10 cellular contexts compared by ENCODE assay signal in the genomic region with DNA sequence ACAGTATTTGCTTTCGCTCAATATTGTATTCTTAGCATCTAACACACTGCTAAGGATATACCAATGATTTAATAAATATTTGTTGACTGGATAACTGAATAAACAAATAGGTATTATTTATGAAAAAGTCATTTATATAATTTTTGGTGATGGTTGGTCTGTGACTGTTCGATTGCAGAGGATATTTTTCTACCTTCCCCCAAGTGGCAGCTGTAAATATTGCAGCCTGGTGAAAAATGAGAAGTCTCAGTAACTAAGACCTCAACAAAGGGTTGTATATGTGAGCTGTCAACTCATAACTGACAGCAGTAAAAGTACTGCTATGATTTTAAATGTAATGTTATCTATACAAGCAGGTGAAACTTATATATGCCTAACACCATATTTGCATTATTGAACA. TPM values are rescaled to one million over a fixed set of nuclear protein-coding genes. Genes with fewer than 3 reads are reported as not detected.
A peak's percentile ranks its signal among the peaks of the same experiment; 100 is the strongest.
DNase-seq lines count a peak whose midpoint lies in the region; ATAC-seq and TF ChIP-seq lines count a peak whose summit lies in the region.
"Had no signal": no experiment of that assay in that cellular context is flagged by ENCODE, and none has a peak within 500 bp of the region (broad histone marks: within the 10 kb centered on the region; RNA-seq: fewer than 3 reads in every experiment).

No MANE protein-coding gene starts in this region.

- no peaks in the 10 kb centered on the region for H3K9me2 ChIP-seq in Karpas-422 (replicated peaks; ENCODE audit: insufficient read depth, low read length)

- H3K79me2 ChIP-seq in Karpas-422 (ENCODE audit: low read length): no peaks in the 10 kb centered on the region

- POLR2A ChIA-PET in MCF 10A (lab: Yijun Ruan, JAX): no interaction called here

- H3K9me3 ChIP-seq in breast epithelium (no peaks in the 10 kb centered on the region), Karpas-422 (ENCODE audit: low read length) (no peaks in the 10 kb centered on the region), tibial nerve (no peaks in the 10 kb centered on the region)
- H3K9me3 ChIP-seq: Caco-2 had no signal

- no peak for ATAC-seq in HG03196 (IDR thresholded peaks at IDR 0.05; ENCODE audit: unreplicated experiment)

- H3K27me3 Mint-ChIP-seq in MCF 10A (ENCODE audit: insufficient read depth, unreplicated experiment): peaks cover 50% of the 10 kb centered on the region
- no peaks in the 10 kb centered on the region for H3K27me3 Mint-ChIP-seq in endothelial cell (ENCODE audit: unreplicated experiment)
- H3K27me3 Mint-ChIP-seq: activated naive CD4-positive, alpha-beta T cell treated with anti-CD3 and anti-CD28 coated beads, Interleukin-2, amount 50 U/mL, for 24 hours had no signal

- H3K36me3 Mint-ChIP-seq in MCF 10A (ENCODE audit: insufficient read depth, unreplicated experiment): no peaks in the 10 kb centered on the region
- no peaks in the 10 kb centered on the region for H3K36me3 Mint-ChIP-seq in endothelial cell (ENCODE audit: low read depth, unreplicated experiment)
- H3K36me3 Mint-ChIP-seq: activated naive CD4-positive, alpha-beta T cell treated with anti-CD3 and anti-CD28 coated beads, Interleukin-2, amount 50 U/mL, for 24 hours had no signal

- H3K36me3 ChIP-seq in breast epithelium (no peaks in the 10 kb centered on the region), Karpas-422 (ENCODE audit: insufficient read depth, low read length) (no peaks in the 10 kb centered on the region), tibial nerve (no peaks in the 10 kb centered on the region)

- TF ChIP-seq CTCF in MCF 10A (IDR thresholded peaks at IDR 0.05; ENCODE audit: unreplicated experiment) (peak; percentile 38), breast epithelium (IDR thresholded peaks at IDR 0.05) (peak in 1 of 3 donors; percentile 15), endothelial cell (IDR thresholded peaks at IDR 0.05; ENCODE audit: unreplicated experiment) (peak; percentile 59), tibial nerve (IDR thresholded peaks at IDR 0.05) (peak in 3 of 5 experiments; percentile 23 to 52 (median 33))

- TF ChIP-seq EP300 in tibial nerve (IDR thresholded peaks at IDR 0.05): no peak

- no peak overlapping the region for H2AFZ ChIP-seq in Karpas-422 (ENCODE audit: low read length)

- H3K27me3 ChIP-seq in breast epithelium (peaks cover 0 to 37% of the 10 kb centered on the region in 2 donors), Karpas-422 (ENCODE audit: low read length) (no peaks in the 10 kb centered on the region), tibial nerve (peaks cover 0 to 15% of the 10 kb centered on the region in 2 donors)

- no peak overlapping the region for H3K27ac ChIP-seq in breast epithelium
- no peak overlapping the region for H3K27ac ChIP-seq in Karpas-422 (ENCODE audit: low read length)
- no peak overlapping the region for H3K27ac ChIP-seq in tibial nerve

- CTCF ChIA-PET in MCF 10A (lab: Yijun Ruan, JAX): interaction anchor here (0.6 to 1.4 kb wide), 5 partner anchors 8 to 338 kb away, joined by 3 read pairs; no protein-coding TSS in a partner anchor

- intact Hi-C loops in MCF 10A (cut with micrococcal nuclease): no loop called here
- intact Hi-C loops in breast epithelium (cut with DNase I; ENCODE audit: low total_unique reads): no loop called here

- no peak overlapping the region for H3K4me3 Mint-ChIP-seq in MCF 10A (ENCODE audit: unreplicated experiment)
- H3K4me3 Mint-ChIP-seq in endothelial cell (ENCODE audit: unreplicated experiment): no peak overlapping the region
- H3K4me3 Mint-ChIP-seq: activated naive CD4-positive, alpha-beta T cell treated with anti-CD3 and anti-CD28 coated beads, Interleukin-2, amount 50 U/mL, for 24 hours had no signal

- WGBS in tibial nerve, 2 donors: 55 to 69% methylated on average over 2 of the region's 2 CpGs

- no TSS peak for BruUV-seq in MCF 10A (replicated peaks; lab: Mats Ljungman, UMichigan)

- H3K9ac ChIP-seq in Karpas-422 (ENCODE audit: low read length): no peak overlapping the region

- no peak overlapping the region for H3K4me3 ChIP-seq in breast epithelium
- H3K4me3 ChIP-seq in Karpas-422 (ENCODE audit: low read length): no peak overlapping the region
- no peak overlapping the region for H3K4me3 ChIP-seq in tibial nerve

- H3K4me1 Mint-ChIP-seq in MCF 10A (ENCODE audit: insufficient read depth, unreplicated experiment) (peaks cover 6% of the 10 kb centered on the region), endothelial cell (ENCODE audit: unreplicated experiment) (no peaks in the 10 kb centered on the region)
- H3K4me1 Mint-ChIP-seq: activated naive CD4-positive, alpha-beta T cell treated with anti-CD3 and anti-CD28 coated beads, Interleukin-2, amount 50 U/mL, for 24 hours had no signal

- no peak for TF ChIP-seq POLR2A in breast epithelium (IDR thresholded peaks at IDR 0.05)
- TF ChIP-seq POLR2A in tibial nerve (IDR thresholded peaks at IDR 0.05): no peak

- no peaks in the 10 kb centered on the region for H4K20me1 ChIP-seq in Karpas-422 (ENCODE audit: insufficient read depth, low read depth, low read length)

- DNase-seq in MCF 10A (ENCODE audit: unreplicated experiment): peak; percentile 33
- no peak for DNase-seq in breast epithelium (ENCODE audit: low spot score in 2 of 2)
- DNase-seq in Karpas-422: peak; percentile 65
- peak; percentile 14 for DNase-seq in endothelial cell (ENCODE audit: low spot score)
- DNase-seq in tibial nerve (ENCODE audit: low spot score in 2 of 2): peak in 1 of 2 donors; percentile 4
- DNase-seq in glomerular visceral epithelial cell (ENCODE audit: extremely low spot score): no peak
- no peak for DNase-seq in activated CD4-positive, CD25-positive, alpha-beta regulatory T cell (lab: John Stamatoyannopoulos, UW)

- H3K4me1 ChIP-seq in breast epithelium: no peaks in the 10 kb centered on the region
- H3K4me1 ChIP-seq in Karpas-422 (ENCODE audit: low read length): no peaks in the 10 kb centered on the region
- no peaks in the 10 kb centered on the region for H3K4me1 ChIP-seq in tibial nerve
- H3K4me1 ChIP-seq: Caco-2 had no signal

- no peak overlapping the region for H3K4me2 ChIP-seq in Karpas-422 (ENCODE audit: low read depth, low read length, poor library complexity, severe bottlenecking)

- H3K9me3 Mint-ChIP-seq in MCF 10A (ENCODE audit: unreplicated experiment) (no peaks in the 10 kb centered on the region), endothelial cell (ENCODE audit: unreplicated experiment) (no peaks in the 10 kb centered on the region)
- H3K9me3 Mint-ChIP-seq: activated naive CD4-positive, alpha-beta T cell treated with anti-CD3 and anti-CD28 coated beads, Interleukin-2, amount 50 U/mL, for 24 hours had no signal

- H3K27ac Mint-ChIP-seq in MCF 10A (ENCODE audit: low read depth, unreplicated experiment): no peak overlapping the region
- H3K27ac Mint-ChIP-seq in endothelial cell (ENCODE audit: unreplicated experiment): no peak overlapping the region
- H3K27ac Mint-ChIP-seq: activated naive CD4-positive, alpha-beta T cell treated with anti-CD3 and anti-CD28 coated beads, Interleukin-2, amount 50 U/mL, for 24 hours had no signal

RNA-seq across cellular contexts. Expression of a gene that starts 36.0 kb away (rescaled TPM):
- total RNA-seq in MCF 10A (2022): not detected in 2 replicates
- not detected for total RNA-seq in breast epithelium
- not detected in 2 replicates for total RNA-seq in Karpas-422 (2014; rRNA removed; shearing (Covaris generic); ENCODE audit: low replicate concordance)
- total RNA-seq in endothelial cell (ENCODE audit: unreplicated experiment): 0.10 TPM
- total RNA-seq in tibial nerve: under 1 TPM in 1 of 4 donors, not detected in 3; 0.66 TPM
- total RNA-seq: Caco-2 had no signal

Comparison
In these comparisons a context has a peak if more than half of its experiments do, and no peak if none do; other contexts are left out.
1. DNase-seq: peak in MCF 10A (single experiment), Karpas-422 (single experiment) and endothelial cell (single experiment); none in breast epithelium (0 of 2), glomerular visceral epithelial cell (single experiment) and activated CD4-positive, CD25-positive, alpha-beta regulatory T cell (0 of 4).